8 cellular contexts compared by ENCODE assay signal in the genomic region with DNA sequence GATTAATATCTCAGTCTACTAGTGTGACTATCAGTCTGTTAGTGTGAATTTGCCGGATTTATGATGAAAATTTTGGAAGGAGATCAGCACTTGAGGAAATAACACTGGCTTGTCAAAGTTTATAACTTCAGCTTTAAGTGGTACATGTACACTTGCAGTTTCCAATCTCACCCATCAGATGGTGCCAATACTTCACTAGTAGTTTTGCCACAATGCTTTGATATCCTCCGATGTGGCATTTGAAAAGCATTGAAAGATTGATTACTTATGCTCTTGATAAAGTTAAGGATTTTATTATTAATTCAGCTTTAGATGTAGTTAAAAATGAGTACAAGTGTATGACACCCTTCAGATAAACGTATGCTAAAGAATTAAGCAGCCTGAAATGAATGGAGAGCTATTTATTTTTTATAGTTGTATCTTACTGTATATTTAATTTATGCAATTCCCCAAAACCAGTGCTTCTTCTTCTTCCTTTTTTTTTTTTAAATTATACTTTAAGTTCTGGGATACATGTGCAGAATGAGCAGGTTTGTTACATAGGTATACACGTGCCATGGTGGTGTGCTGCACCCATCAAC.
DNase-seq lines count a peak whose midpoint lies in the region; ATAC-seq and TF ChIP-seq lines count a peak whose summit lies in the region.

No MANE protein-coding gene starts in this region.

- peak in 4 of 10 experiments; percentile 15 to 26 (median 16) for DNase-seq in CD4-positive, alpha-beta T cell
- peak; percentile 69 for DNase-seq in GM23248
- DNase-seq in NCI-H2227 treated with DMSO at 0.1 percent for 48 hours (lab: John Stamatoyannopoulos, UW): peak; percentile 43
- peak; percentile 27 for DNase-seq in WERI-Rb-1
- peak; percentile 62 for DNase-seq in fibroblast of villous mesenchyme (ENCODE audit: low read depth)
- DNase-seq in psoas muscle: no peak
- DNase-seq in UCSD-AML1 (lab: John Stamatoyannopoulos, UW; ENCODE audit: unreplicated experiment): no peak
- no peak for DNase-seq in ureter (ENCODE audit: low spot score)

- no peaks in the 10 kb centered on the region for H3K79me2 ChIP-seq in GM23248 (ENCODE audit: insufficient read depth)

- no peaks in the 10 kb centered on the region for H4K20me1 ChIP-seq in GM23248 (ENCODE audit: insufficient read depth)

- POLR2A ChIA-PET in CD4-positive, alpha-beta T cell (lab: Charles Lee): interaction anchor here (0.7 to 1.8 kb wide), 7 partner anchors 183 to 696 kb away, joined by 3 to 10 read pairs (median 6); no protein-coding TSS in a partner anchor

- H3K4me1 ChIP-seq in GM23248 (ENCODE audit: insufficient read depth) (no peaks in the 10 kb centered on the region), psoas muscle (no peaks in the 10 kb centered on the region)

- no peaks in the 10 kb centered on the region for H3K27me3 Mint-ChIP-seq in CD4-positive, alpha-beta T cell

- no peak overlapping the region for H3K27ac Mint-ChIP-seq in CD4-positive, alpha-beta T cell

- H3K4me3 Mint-ChIP-seq in CD4-positive, alpha-beta T cell: no peak overlapping the region

- H3K36me3 Mint-ChIP-seq in CD4-positive, alpha-beta T cell (ENCODE audit: low read depth): no peaks in the 10 kb centered on the region

- in situ Hi-C loops in GM23248 (cut with MboI): loop anchor here (10.0 to 25.0 kb wide), 2 partner anchors 187 to 699 kb away; no protein-coding TSS in a partner anchor

- H3F3A ChIP-seq in GM23248 (ENCODE audit: insufficient read depth): no peaks in the 10 kb centered on the region

- H2AFZ ChIP-seq in GM23248: no peak overlapping the region

- WGBS in GM23248 (ENCODE audit: low coverage in 1 of 2, low lambda C conversion rate in 2 of 2, missing lambda C conversion rate in 2 of 2), 2 experiments: 16 to 24% methylated on average over 4 of the region's 4 CpGs
- 39 to 42% (median 40%) methylated on average over 4 of the region's 4 CpGs for WGBS in psoas muscle, 3 donors

- H3K4me3 ChIP-seq in GM23248: no peak overlapping the region
- H3K4me3 ChIP-seq in WERI-Rb-1 (ENCODE audit: low read depth, low read length): no peak overlapping the region
- H3K4me3 ChIP-seq in fibroblast of villous mesenchyme (ENCODE audit: low read depth, low read length): no peak overlapping the region
- no peak overlapping the region for H3K4me3 ChIP-seq in psoas muscle

- H3K9me2 ChIP-seq in GM23248 (ENCODE audit: insufficient read depth): no peaks in the 10 kb centered on the region

- H3K36me3 ChIP-seq in GM23248 (ENCODE audit: low read depth): no peaks in the 10 kb centered on the region
- H3K36me3 ChIP-seq in WERI-Rb-1: no peaks in the 10 kb centered on the region
- no peaks in the 10 kb centered on the region for H3K36me3 ChIP-seq in psoas muscle (ENCODE audit: insufficient read depth in 1 of 2, low read depth in 1 of 2)

- no peak overlapping the region for H3K9ac ChIP-seq in GM23248

- no peak overlapping the region for H3K27ac ChIP-seq in CD4-positive, alpha-beta T cell (ENCODE audit: low read depth, low read length)
- H3K27ac ChIP-seq in GM23248: no peak overlapping the region
- H3K27ac ChIP-seq in WERI-Rb-1: no peak overlapping the region
- H3K27ac ChIP-seq in psoas muscle: no peak overlapping the region

- no peaks in the 10 kb centered on the region for H3K4me1 Mint-ChIP-seq in CD4-positive, alpha-beta T cell (ENCODE audit: low read depth)

- CTCF ChIA-PET in CD4-positive, alpha-beta T cell (lab: Charles Lee): interaction anchor here (0.6 to 2.3 kb wide), 24 partner anchors 9 to 1007 kb away, joined by 3 to 45 read pairs (median 4); a partner anchor contains a TSS

- intact Hi-C loops in CD4-positive, alpha-beta T cell (cut with DNase I, micrococcal nuclease): loop anchor here (1.0 to 5.0 kb wide), 6 partner anchors 182 to 1009 kb away; no protein-coding TSS in a partner anchor
- intact Hi-C loops in psoas muscle (cut with DNase I): loop anchor here (5.0 kb wide), 2 partner anchors 694 to 714 kb away; no protein-coding TSS in a partner anchor

- H3K27me3 ChIP-seq in CD4-positive, alpha-beta T cell (ENCODE audit: control insufficient read depth, insufficient read depth, low read length): no peaks in the 10 kb centered on the region
- H3K27me3 ChIP-seq in GM23248 (replicated peaks; ENCODE audit: insufficient read depth) (peaks cover 43% of the 10 kb centered on the region), WERI-Rb-1 (ENCODE audit: insufficient read depth, low read depth, severe bottlenecking) (no peaks in the 10 kb centered on the region), psoas muscle (ENCODE audit: insufficient read depth in 3 of 3, low read length in 2 of 3) (no peaks in the 10 kb centered on the region)

- ATAC-seq in CD4-positive, alpha-beta T cell (ENCODE audit: poor library complexity): peak; percentile 83
- peak in 1 of 4 donors; percentile 49 for ATAC-seq in psoas muscle

- H3K4me2 ChIP-seq in GM23248 (ENCODE audit: unreplicated experiment): no peak overlapping the region

- TF ChIP-seq CTCF in CD4-positive, alpha-beta T cell (IDR thresholded peaks at IDR 0.05): peak; percentile 89
- TF ChIP-seq CTCF in WERI-Rb-1 (IDR thresholded peaks at IDR 0.05; ENCODE audit: low read depth, low read length): peak; percentile 66
- peak; percentile 74 for TF ChIP-seq CTCF in fibroblast of villous mesenchyme (IDR thresholded peaks at IDR 0.05; ENCODE audit: insufficient read depth, low read depth, low read length)
- TF ChIP-seq CTCF in psoas muscle (IDR thresholded peaks at IDR 0.05): peak; percentile 58

- H3K9me3 Mint-ChIP-seq in CD4-positive, alpha-beta T cell: no peaks in the 10 kb centered on the region

- H3K9me3 ChIP-seq in CD4-positive, alpha-beta T cell (ENCODE audit: control insufficient read depth, low read length): no peaks in the 10 kb centered on the region
- H3K9me3 ChIP-seq in GM23248 (ENCODE audit: low read depth): no peaks in the 10 kb centered on the region
- no peaks in the 10 kb centered on the region for H3K9me3 ChIP-seq in WERI-Rb-1 (ENCODE audit: severe bottlenecking)
- no peaks in the 10 kb centered on the region for H3K9me3 ChIP-seq in psoas muscle

Comparison
In these comparisons a context has a peak if more than half of its experiments do, and no peak if none do; other contexts are left out.
1. DNase-seq: peak in GM23248 (single experiment), NCI-H2227 treated with DMSO at 0.1 percent for 48 hours (single experiment), WERI-Rb-1 (single experiment) and fibroblast of villous mesenchyme (single experiment); none in psoas muscle (0 of 2), UCSD-AML1 (single experiment) and ureter (single experiment).
2. Peak in every context shown above with its lines, with median percentiles within 50 percentile points of each other: CTCF ChIP-seq.